1 cellular context compared by ENCODE assay signal in genomic region chr11:44304091-44305084, GRCh38.
A peak's percentile ranks its signal among the peaks of the same experiment; 100 is the strongest.
TF ChIP-seq lines count a peak whose summit lies in the region.

No MANE protein-coding gene starts in this region.

TF ChIP-seq in H1, 55 proteins besides CTCF, POLR2A, EP300 and RAD21:
- TF ChIP-seq SIN3A (conservative IDR thresholded peaks at IDR 0.05 in 1 of 2, IDR thresholded peaks at IDR 0.05 in 1 of 2; ENCODE audit: low read depth in 1 of 2, low read length in 2 of 2) (no peak), SIRT6 (IDR thresholded peaks at IDR 0.05; ENCODE audit: low read length) (no peak), RXRA (IDR thresholded peaks at IDR 0.05; ENCODE audit: insufficient read depth, low read depth, low read length) (no peak), E2F6 (IDR thresholded peaks at IDR 0.05) (peak; percentile 87), ASH2L (IDR thresholded peaks at IDR 0.05; ENCODE audit: low read length) (no peak), KDM1A (IDR thresholded peaks at IDR 0.05; ENCODE audit: borderline replicate concordance, low read length) (no peak), MAX (IDR thresholded peaks at IDR 0.05) (peak; percentile 94), ATF3 (IDR thresholded peaks at IDR 0.05; ENCODE audit: insufficient read depth, low read depth, low read length) (no peak), CTBP2 (IDR thresholded peaks at IDR 0.05; ENCODE audit: borderline replicate concordance, insufficient read depth, insufficient read length, low read length) (peak; percentile 58), RNF2 (IDR thresholded peaks at IDR 0.05; ENCODE audit: borderline replicate concordance, low read depth, low read length, missing control alignments, poor library complexity, severe bottlenecking) (peak; percentile 92), EGR1 (IDR thresholded peaks at IDR 0.05; ENCODE audit: borderline replicate concordance, low read depth, low read length) (no peak), EZH2 (IDR thresholded peaks at IDR 0.05; ENCODE audit: low read depth, low read length, severe bottlenecking) (peak; percentile 95), CREB1 (IDR thresholded peaks at IDR 0.05) (no peak), SUZ12 (IDR thresholded peaks at IDR 0.05; ENCODE audit: low read length) (peak; percentile 93), CHD2 (IDR thresholded peaks at IDR 0.05; ENCODE audit: low read length) (no peak), SP2 (IDR thresholded peaks at IDR 0.05; ENCODE audit: low read length) (no peak), ATF2 (IDR thresholded peaks at IDR 0.05; ENCODE audit: low read length) (no peak), SAP30 (IDR thresholded peaks at IDR 0.05; ENCODE audit: insufficient read depth, insufficient replicate concordance, low read length) (no peak)
